Comparison of ENCODE assay signal across 1 cellular context in the genomic region with DNA sequence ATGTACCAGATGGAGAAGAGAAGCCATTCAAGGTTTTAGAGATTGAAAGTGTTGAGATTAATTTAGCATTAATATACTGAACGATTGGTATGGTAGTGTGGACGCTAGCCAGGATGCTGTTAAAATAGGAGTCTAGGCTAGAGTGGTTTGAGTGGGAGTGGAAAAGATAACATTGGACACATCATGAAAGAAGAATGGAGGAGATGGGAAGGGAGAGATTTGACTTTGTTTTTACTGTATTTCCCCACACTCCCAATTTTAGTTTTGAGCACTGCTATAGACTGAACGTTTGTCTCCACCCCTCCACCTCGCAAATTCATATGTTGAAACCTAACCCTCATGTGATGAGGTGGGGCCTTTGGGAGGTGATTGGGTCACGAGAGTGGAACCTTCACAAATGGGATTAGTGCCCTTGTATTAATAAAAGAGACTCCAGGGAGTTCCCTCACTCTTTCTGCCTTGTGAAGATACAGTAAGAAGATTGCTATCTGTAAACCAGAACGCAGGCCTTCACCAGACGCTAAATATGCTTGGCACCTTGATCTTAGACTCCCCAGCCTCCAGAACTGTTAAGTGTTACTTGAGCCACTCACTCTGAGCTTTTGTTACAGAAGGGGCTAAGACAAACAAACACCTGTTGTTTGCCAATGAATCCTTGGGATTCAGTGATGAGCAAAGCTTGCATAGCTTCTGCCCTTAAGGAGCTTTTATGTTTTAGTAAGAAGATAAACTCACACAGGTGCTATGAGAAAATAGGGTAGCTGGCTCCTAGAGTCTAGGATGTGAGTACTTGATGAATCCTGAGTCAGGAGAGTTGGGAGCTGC.
TF ChIP-seq lines count a peak whose summit lies in the region.

No MANE protein-coding gene starts in this region.

TF ChIP-seq in IMR-90, 13 proteins besides CTCF, POLR2A, EP300 and RAD21:
- TF ChIP-seq, protein P1, sequence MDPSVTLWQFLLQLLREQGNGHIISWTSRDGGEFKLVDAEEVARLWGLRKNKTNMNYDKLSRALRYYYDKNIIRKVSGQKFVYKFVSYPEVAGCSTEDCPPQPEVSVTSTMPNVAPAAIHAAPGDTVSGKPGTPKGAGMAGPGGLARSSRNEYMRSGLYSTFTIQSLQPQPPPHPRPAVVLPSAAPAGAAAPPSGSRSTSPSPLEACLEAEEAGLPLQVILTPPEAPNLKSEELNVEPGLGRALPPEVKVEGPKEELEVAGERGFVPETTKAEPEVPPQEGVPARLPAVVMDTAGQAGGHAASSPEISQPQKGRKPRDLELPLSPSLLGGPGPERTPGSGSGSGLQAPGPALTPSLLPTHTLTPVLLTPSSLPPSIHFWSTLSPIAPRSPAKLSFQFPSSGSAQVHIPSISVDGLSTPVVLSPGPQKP (IDR thresholded peaks at IDR 0.05; ENCODE audit: borderline replicate concordance, low read depth, low read length), result no peak
- TF ChIP-seq MAZ (IDR thresholded peaks at IDR 0.05; ENCODE audit: borderline replicate concordance, low read depth, low read length) (no peak), NFE2L2 (IDR thresholded peaks at IDR 0.05; ENCODE audit: low read depth, low read length) (no peak)
